ENCODE assay signal across 1 cellular context in genomic region chr20:2507875-2508630, GRCh38.
A peak's percentile ranks its signal among the peaks of the same experiment; 100 is the strongest.
TF ChIP-seq lines count a peak whose summit lies in the region.

No MANE protein-coding gene starts in this region.

TF ChIP-seq in HepG2, 621 proteins besides CTCF, POLR2A, EP300 and RAD21 (continued from another document):
- TF ChIP-seq ZNF800 (CRISPR knock-in tag; IDR thresholded peaks at IDR 0.05) (0 out of 2 replicates have a peak, but pooled peaks have one; percentile 0), HOMEZ (CRISPR knock-in tag; IDR thresholded peaks at IDR 0.05; ENCODE audit: low read depth) (no peak), ZNF850 (CRISPR knock-in tag; conservative IDR thresholded peaks at IDR 0.05) (0 out of 2 replicates have a peak, but pooled peaks have one; percentile 38), AGO2 (optimal IDR thresholded peaks at IDR 0.05; ENCODE audit: low read depth, low read length) (peak; percentile 67), ZZZ3 (CRISPR knock-in tag; IDR thresholded peaks at IDR 0.05; ENCODE audit: borderline replicate concordance) (0 out of 2 replicates have a peak, but pooled peaks have one; percentile 21), ZNF550 (CRISPR knock-in tag; IDR thresholded peaks at IDR 0.05; ENCODE audit: borderline replicate concordance) (no peak), PRDM10 (CRISPR knock-in tag; IDR thresholded peaks at IDR 0.05; ENCODE audit: low read depth) (0 out of 2 replicates have a peak, but pooled peaks have one; percentile 7), SP4 (CRISPR knock-in tag; IDR thresholded peaks at IDR 0.05) (0 out of 2 replicates have a peak, but pooled peaks have one; percentile 8), MTA3 (CRISPR knock-in tag; IDR thresholded peaks at IDR 0.05) (no peak), WIZ (CRISPR knock-in tag; IDR thresholded peaks at IDR 0.05) (0 out of 2 replicates have a peak, but pooled peaks have one; percentile 12), ZSCAN31 (CRISPR knock-in tag; IDR thresholded peaks at IDR 0.05; ENCODE audit: low read depth) (peak; percentile 0; the same call in 1 of the 2 replicates), ZNF782 (CRISPR knock-in tag; IDR thresholded peaks at IDR 0.05; ENCODE audit: borderline replicate concordance) (no peak), FOXK2 (IDR thresholded peaks at IDR 0.05) (no peak), SMAD9 (CRISPR knock-in tag; IDR thresholded peaks at IDR 0.05) (no peak), TSC22D2 (CRISPR knock-in tag; IDR thresholded peaks at IDR 0.05; ENCODE audit: borderline replicate concordance) (0 out of 2 replicates have a peak, but pooled peaks have one; percentile 19)
TF ChIP-seq in HepG2: peak in this region for 41.
